Comparison of ENCODE assay signal across 18 cellular contexts in genomic region chr19:49573009-49573408, GRCh38. TPM values are rescaled to one million over a fixed set of nuclear protein-coding genes. Genes with fewer than 3 reads are reported as not detected.
DNase-seq lines count a peak whose midpoint lies in the region; ATAC-seq and TF ChIP-seq lines count a peak whose summit lies in the region.
"Had no signal": no experiment of that assay in that cellular context is flagged by ENCODE, and none has a peak within 500 bp of the region (broad histone marks: within the 10 kb centered on the region; RNA-seq: fewer than 3 reads in every experiment).

No MANE protein-coding gene starts in this region.

- H3K4me1 Mint-ChIP-seq in CD4-positive, CD25-positive, alpha-beta regulatory T cell: peaks cover 19 to 57% (median 34%) of the 10 kb centered on the region in 4 donors
- H3K4me1 Mint-ChIP-seq in H9 (peaks cover 11 to 15% of the 10 kb centered on the region in 2 experiments), T-cell (peaks cover 48 to 51% (median 50%) of the 10 kb centered on the region in 3 donors)

- TF ChIP-seq CTCF in H9 (conservative IDR thresholded peaks at IDR 0.05): no peak

- H2BK120ac ChIP-seq in H9 (ENCODE audit: low read depth, low read length, poor library complexity, severe bottlenecking): no peak overlapping the region
- H2BK120ac ChIP-seq in mesenchymal stem cell (ENCODE audit: low read depth, low read length): no peak overlapping the region

- H2AK5ac ChIP-seq in H9 (ENCODE audit: insufficient read length, low read length) (no peak overlapping the region), mesenchymal stem cell (ENCODE audit: low read length, severe bottlenecking) (no peak overlapping the region)

- H3K23ac ChIP-seq in H9 (ENCODE audit: insufficient read length, low read depth, low read length) (no peak overlapping the region), mesenchymal stem cell (ENCODE audit: low read length in 2 of 2) (no peak overlapping the region)

- H3K4me2 ChIP-seq in H9 (ENCODE audit: insufficient read depth, insufficient read length, low read length): no peak overlapping the region
- no peak overlapping the region for H3K4me2 ChIP-seq in mesenchymal stem cell (ENCODE audit: low read length, poor library complexity, severe bottlenecking)

- H2AFZ ChIP-seq in H9 (ENCODE audit: low read length): no peak overlapping the region
- no peak overlapping the region for H2AFZ ChIP-seq in mesenchymal stem cell (ENCODE audit: low read depth, low read length)

- no peak overlapping the region for H3K56ac ChIP-seq in H9 (ENCODE audit: insufficient read length, low read depth, low read length)

- no peak overlapping the region for H3K14ac ChIP-seq in H9 (ENCODE audit: insufficient read depth, low read length)
- no peak overlapping the region for H3K14ac ChIP-seq in mesenchymal stem cell (ENCODE audit: low read length in 2 of 2)

- no peaks in the 10 kb centered on the region for H3K9me3 Mint-ChIP-seq in CD4-positive, CD25-positive, alpha-beta regulatory T cell
- no peaks in the 10 kb centered on the region for H3K9me3 Mint-ChIP-seq in H9
- H3K9me3 Mint-ChIP-seq in T-cell: no peaks in the 10 kb centered on the region

- no peak overlapping the region for H4K91ac ChIP-seq in H9 (ENCODE audit: insufficient read length, low read depth, low read length)
- H4K91ac ChIP-seq in mesenchymal stem cell (ENCODE audit: low read length): no peak overlapping the region

- CTCF ChIA-PET in T-cell (lab: Charles Lee): interaction anchor here (0.5 to 1.7 kb wide), 5 partner anchors 13 to 102 kb away, joined by 4 to 7 read pairs (median 5); no protein-coding TSS in a partner anchor

- H3T11ph ChIP-seq in H9 (ENCODE audit: low read length): no peak overlapping the region

- peaks cover 4% of the 10 kb centered on the region; the same call in 1 of the 2 replicates for H3K79me2 ChIP-seq in H9 (ENCODE audit: insufficient read depth, low read length)

- no peak overlapping the region for H3K4me3 ChIP-seq in CD4-positive, CD25-positive, alpha-beta regulatory T cell (ENCODE audit: low read depth, low read length)
- H3K4me3 ChIP-seq in mesenchymal stem cell (ENCODE audit: insufficient read depth in 1 of 2, low read depth in 1 of 2, low read length in 2 of 2): no peak overlapping the region

- H3K27me3 ChIP-seq in CD4-positive, CD25-positive, alpha-beta regulatory T cell (ENCODE audit: control insufficient read depth, insufficient read depth, low read length): no peaks in the 10 kb centered on the region
- H3K27me3 ChIP-seq in H9 (ENCODE audit: insufficient read depth, low read length): no peaks in the 10 kb centered on the region
- H3K27me3 ChIP-seq in mesenchymal stem cell (ENCODE audit: control insufficient read depth in 1 of 2, insufficient read depth in 1 of 2, low read length in 2 of 2): no peaks in the 10 kb centered on the region
- H3K27me3 ChIP-seq: BE2C had no signal

- H4K5ac ChIP-seq in H9 (ENCODE audit: insufficient read length, low read depth, low read length): no peak overlapping the region

- H2BK12ac ChIP-seq in H9 (ENCODE audit: insufficient read length, low read depth, low read length) (no peak overlapping the region), mesenchymal stem cell (ENCODE audit: low read length in 2 of 2) (no peak overlapping the region)

- WGBS in H9 (ENCODE audit: extremely low coverage, insufficient read length, low lambda C conversion rate): no CpG with 5 or more reads among the region's 7 CpGs
- 98% methylated on average over 7 of the region's 7 CpGs for WGBS in mesenchymal stem cell

- H2BK5ac ChIP-seq in H9 (ENCODE audit: insufficient read length, low read length): no peak overlapping the region
- no peak overlapping the region for H2BK5ac ChIP-seq in mesenchymal stem cell (ENCODE audit: low read depth, low read length, poor library complexity, severe bottlenecking)

- no peak for DNase-seq in CD4-positive, CD25-positive, alpha-beta regulatory T cell
- DNase-seq in H9 (no peak), T-cell (no peak), mesenchymal stem cell (no peak), T-helper 2 cell (no peak), EL (no peak)
- DNase-seq: BE2C; DMS153; KG1; NCI-H1048; NCI-H146; NCI-H2081 treated with DMSO at 0.1 percent for 48 hours; NCI-H2227 treated with DMSO at 0.1 percent for 48 hours; NCI-H524 treated with DMSO at 0.1 percent for 48 hours; NK-92 treated with Interleukin-12 subunit alpha and Interleukin-12 subunit beta, amount 100 ng/mL, for 24 hours had no signal

- H3K18ac ChIP-seq in H9 (ENCODE audit: insufficient read length, low read depth, low read length): no peak overlapping the region
- no peak overlapping the region for H3K18ac ChIP-seq in mesenchymal stem cell (ENCODE audit: low read depth in 1 of 2, low read length in 2 of 2)

- no peaks in the 10 kb centered on the region for H3K23me2 ChIP-seq in H9 (ENCODE audit: insufficient read length, low read depth, low read length, poor library complexity, severe bottlenecking)

- H3K27me3 Mint-ChIP-seq in CD4-positive, CD25-positive, alpha-beta regulatory T cell: no peaks in the 10 kb centered on the region
- no peaks in the 10 kb centered on the region for H3K27me3 Mint-ChIP-seq in H9 (ENCODE audit: low read depth)
- H3K27me3 Mint-ChIP-seq in T-cell: no peaks in the 10 kb centered on the region

- H4K8ac ChIP-seq in H9 (replicated peaks; ENCODE audit: insufficient read length, low read depth, low read length): no peak overlapping the region
- peak overlapping the region; percentile 47 for H4K8ac ChIP-seq in mesenchymal stem cell (ENCODE audit: low read length)

- POLR2A ChIA-PET in T-cell (lab: Charles Lee): no interaction called here

- H3K79me1 ChIP-seq in H9 (ENCODE audit: insufficient read depth, low read depth, low read length, poor library complexity, severe bottlenecking) (no peaks in the 10 kb centered on the region), mesenchymal stem cell (replicated peaks; ENCODE audit: low read length, poor library complexity, severe bottlenecking) (peaks cover 14% of the 10 kb centered on the region)

- H3K27ac ChIP-seq in CD4-positive, CD25-positive, alpha-beta regulatory T cell (ENCODE audit: insufficient read depth, low read length, poor library complexity, severe bottlenecking): no peak overlapping the region
- no peak overlapping the region for H3K27ac ChIP-seq in H9 (ENCODE audit: insufficient read length, low read depth, low read length)
- H3K27ac ChIP-seq in mesenchymal stem cell (ENCODE audit: low read length, poor library complexity, severe bottlenecking): no peak overlapping the region

- no peaks in the 10 kb centered on the region for H4K20me1 ChIP-seq in H9 (ENCODE audit: control insufficient read depth, insufficient read depth, insufficient read length)

- peak overlapping the region; percentile 32 to 62 (median 47) for H3K27ac Mint-ChIP-seq in CD4-positive, CD25-positive, alpha-beta regulatory T cell
- H3K27ac Mint-ChIP-seq in H9: peak overlapping the region in 2 of 3 experiments; percentile 13 to 44; a peak in 1 of 7 replicates
- H3K27ac Mint-ChIP-seq in T-cell: peak overlapping the region; percentile 52 to 55

- no peaks in the 10 kb centered on the region for H3K9me3 ChIP-seq in CD4-positive, CD25-positive, alpha-beta regulatory T cell (ENCODE audit: control insufficient read depth in 2 of 2, low read length in 2 of 2)
- H3K9me3 ChIP-seq in H9 (ENCODE audit: control insufficient read depth, low read depth, low read length): no peaks in the 10 kb centered on the region
- H3K9me3 ChIP-seq in mesenchymal stem cell (ENCODE audit: control insufficient read depth, low read length): no peaks in the 10 kb centered on the region
- H3K9me3 ChIP-seq: BE2C had no signal

- peaks cover 38% of the 10 kb centered on the region for H3K4me1 ChIP-seq in CD4-positive, CD25-positive, alpha-beta regulatory T cell (ENCODE audit: control insufficient read depth, insufficient read depth, low read length, poor library complexity, severe bottlenecking)
- no peaks in the 10 kb centered on the region for H3K4me1 ChIP-seq in H9 (ENCODE audit: insufficient read depth, low read length)
- H3K4me1 ChIP-seq in mesenchymal stem cell (ENCODE audit: control insufficient read depth, insufficient read depth, low read depth, low read length): peaks cover 12% of the 10 kb centered on the region

- H3K4me3 Mint-ChIP-seq in CD4-positive, CD25-positive, alpha-beta regulatory T cell: no peak overlapping the region
- no peak overlapping the region for H3K4me3 Mint-ChIP-seq in H9
- H3K4me3 Mint-ChIP-seq in T-cell: no peak overlapping the region

- H2BK15ac ChIP-seq in H9 (ENCODE audit: low read depth, low read length): no peak overlapping the region
- H2BK15ac ChIP-seq in mesenchymal stem cell (ENCODE audit: low read depth, poor library complexity, severe bottlenecking): no peak overlapping the region

- peaks cover 17% of the 10 kb centered on the region for H3K36me3 Mint-ChIP-seq in CD4-positive, CD25-positive, alpha-beta regulatory T cell
- H3K36me3 Mint-ChIP-seq in H9 (ENCODE audit: insufficient read depth in 1 of 3, low read depth in 3 of 3) (peaks cover 2 to 20% (median 12%) of the 10 kb centered on the region in 3 experiments; a peak in 6 of 7 replicates), T-cell (peaks cover 8% of the 10 kb centered on the region)

- no peak overlapping the region for H2BK20ac ChIP-seq in H9 (ENCODE audit: low read depth, low read length, poor library complexity, severe bottlenecking)

- no peak for ATAC-seq in CD4-positive, CD25-positive, alpha-beta regulatory T cell (ENCODE audit: low read depth in 2 of 2)
- no peak for ATAC-seq in T-cell (replicated peaks in 1 of 4)
- no peak for ATAC-seq in GM21717 (IDR thresholded peaks at IDR 0.05; ENCODE audit: unreplicated experiment)
- no peak for ATAC-seq in HG02571 (IDR thresholded peaks at IDR 0.05; ENCODE audit: unreplicated experiment)

- H3K36me3 ChIP-seq in CD4-positive, CD25-positive, alpha-beta regulatory T cell (ENCODE audit: control insufficient read depth, insufficient read depth, low read length): peaks cover 30% of the 10 kb centered on the region
- peaks cover 23 to 25% of the 10 kb centered on the region in 2 experiments for H3K36me3 ChIP-seq in mesenchymal stem cell (ENCODE audit: control insufficient read depth in 1 of 2, insufficient read depth in 2 of 2, low read depth in 1 of 2, low read length in 2 of 2)

- no peak overlapping the region for H3K9ac ChIP-seq in H9 (ENCODE audit: extremely low read depth, insufficient read length, low read length)
- no peak overlapping the region for H3K9ac ChIP-seq in mesenchymal stem cell (ENCODE audit: low read length)

- H3K4ac ChIP-seq in H9 (ENCODE audit: low read depth, low read length): no peak overlapping the region
- H3K4ac ChIP-seq in mesenchymal stem cell (ENCODE audit: low read depth in 1 of 2, low read length in 2 of 2): no peak overlapping the region

RNA-seq across cellular contexts. Expression of gene NOSIP, which starts 7.3 kb away (rescaled TPM):
- 124 TPM for total RNA-seq in CD4-positive, CD25-positive, alpha-beta regulatory T cell
- 100 to 1,000 TPM; 262 to 385 (median 285) TPM for polyA plus RNA-seq in CD4-positive, CD25-positive, alpha-beta regulatory T cell
- total RNA-seq in H9 (2021) (75.1 and 78.4 TPM in 2 replicates), T-cell (100 to 1,000 TPM; 152 to 297 (median 176) TPM)
- 47.3 TPM for polyA plus RNA-seq in mesenchymal stem cell (2013, experiment 1 of 2)
- 45.5 TPM for polyA plus RNA-seq in mesenchymal stem cell (2013, experiment 2 of 2)

RNA-seq across cellular contexts. Expression of gene PRRG2, which starts 8.1 kb away (rescaled TPM):
- 0.84 TPM for total RNA-seq in CD4-positive, CD25-positive, alpha-beta regulatory T cell
- polyA plus RNA-seq in CD4-positive, CD25-positive, alpha-beta regulatory T cell: not detected
- total RNA-seq in H9 (2021) (3.3 and 3.5 TPM in 2 replicates), T-cell (1 to 10 TPM in 3 of 5 donors, under 1 TPM in 2; 0.37 to 1.7 (median 1.2) TPM)
- polyA plus RNA-seq in mesenchymal stem cell (2013, experiment 1 of 2): 0.50 TPM
- polyA plus RNA-seq in mesenchymal stem cell (2013, experiment 2 of 2): 0.40 TPM
- total RNA-seq: M059J had no signal

RNA-seq across cellular contexts. Expression of gene PRR12, which starts 18.0 kb away (rescaled TPM):
- total RNA-seq in CD4-positive, CD25-positive, alpha-beta regulatory T cell: 50.2 TPM
- polyA plus RNA-seq in CD4-positive, CD25-positive, alpha-beta regulatory T cell: under 1 TPM; 0.05 to 0.18 (median 0.16) TPM
- total RNA-seq in H9 (2021): 64.2 and 65.9 TPM in 2 replicates
- 10 to 100 TPM; 50.8 to 81.7 (median 78.8) TPM for total RNA-seq in T-cell
- polyA plus RNA-seq in mesenchymal stem cell (2013, experiment 1 of 2): 12.1 TPM
- polyA plus RNA-seq in mesenchymal stem cell (2013, experiment 2 of 2): 11.2 TPM

RNA-seq across cellular contexts. Expression of gene RCN3, which starts 45.2 kb away (rescaled TPM):
- 3.6 TPM for total RNA-seq in CD4-positive, CD25-positive, alpha-beta regulatory T cell
- polyA plus RNA-seq in CD4-positive, CD25-positive, alpha-beta regulatory T cell: 1 to 10 TPM; 1.5 to 5.5 (median 2.5) TPM
- total RNA-seq in H9 (2021): 14.5 and 15.0 TPM in 2 replicates
- total RNA-seq in T-cell: 1 to 10 TPM; 1.2 to 5.7 (median 1.3) TPM
- 80.0 TPM for polyA plus RNA-seq in mesenchymal stem cell (2013, experiment 1 of 2)
- polyA plus RNA-seq in mesenchymal stem cell (2013, experiment 2 of 2): 81.7 TPM
